ENCODE assay signal across 8 cellular contexts in genomic region chr5:75533716-75534115, GRCh38. TPM values are rescaled to one million over a fixed set of nuclear protein-coding genes. Genes with fewer than 3 reads are reported as not detected.
A peak's percentile ranks its signal among the peaks of the same experiment; 100 is the strongest.
DNase-seq lines count a peak whose midpoint lies in the region; ATAC-seq, FAIRE-seq and TF ChIP-seq lines count a peak whose summit lies in the region.
"Not testable (repeated sequence)": the region's sequence is repeated elsewhere in the genome, so short reads cannot be mapped to it uniquely, and the experiment has no call there.

No MANE protein-coding gene starts in this region.

- not testable (repeated sequence) for H2AFZ ChIP-seq in astrocyte (ENCODE audit: low read depth, low read length)

- H3K36me3 ChIP-seq in RWPE2 (ENCODE audit: low read depth); astrocyte (ENCODE audit: insufficient read depth, low read length): not testable (repeated sequence)

- peaks cover 18% of the 10 kb centered on the region for H3K9me3 Mint-ChIP-seq in astrocyte (ENCODE audit: unreplicated experiment)
- peaks cover 23% of the 10 kb centered on the region for H3K9me3 Mint-ChIP-seq in dendritic cell treated with granulocyte-macrophage colony-stimulating factor and Interleukin-4, amounts not matched to agents 40 ng/mL and 50 ng/mL, for 4 days

- ATAC-seq in RWPE2 (ENCODE audit: low read depth) (peak; percentile 53; the same call in 1 of the 3 replicates), foreskin keratinocyte (peak; percentile 80)

- H3K27ac ChIP-seq in RWPE2 (ENCODE audit: poor library complexity, severe bottlenecking), result peak overlapping the region; percentile 20
- H3K27ac ChIP-seq in astrocyte (ENCODE audit: low read depth, low read length), result peak overlapping the region; percentile 54
- not testable (repeated sequence) for H3K27ac ChIP-seq in foreskin keratinocyte

- peaks cover 26% of the 10 kb centered on the region for H3K4me1 Mint-ChIP-seq in astrocyte (ENCODE audit: low read depth, unreplicated experiment)
- H3K4me1 Mint-ChIP-seq in dendritic cell treated with granulocyte-macrophage colony-stimulating factor and Interleukin-4, amounts not matched to agents 40 ng/mL and 50 ng/mL, for 4 days (ENCODE audit: low read depth), result peaks cover 46% of the 10 kb centered on the region

- DNase-seq in ACHN (peak; percentile 8), EH (ENCODE audit: low read depth) (peak; percentile 83), HS-5 (ENCODE audit: low read depth) (peak; percentile 86), astrocyte (ENCODE audit: low read depth) (peak; percentile 90), foreskin keratinocyte (peak; percentile 85 to 94), non-pigmented ciliary epithelial cell (ENCODE audit: low read depth) (peak; percentile 37)
- DNase-seq in RWPE2 (ENCODE audit: low spot score), result not testable (repeated sequence)

- H3K79me2 ChIP-seq in astrocyte (ENCODE audit: insufficient read depth, low read length), result peaks cover 80% of the 10 kb centered on the region

- TF ChIP-seq CTCF in RWPE2 (IDR thresholded peaks at IDR 0.05; ENCODE audit: poor library complexity, severe bottlenecking); astrocyte (IDR thresholded peaks at IDR 0.05; ENCODE audit: insufficient read depth, low read depth, low read length); foreskin keratinocyte (conservative IDR thresholded peaks at IDR 0.05): not testable (repeated sequence)

- not testable (repeated sequence) for H3K4me1 ChIP-seq in RWPE2 (ENCODE audit: insufficient read depth, poor library complexity, severe bottlenecking); astrocyte (ENCODE audit: insufficient read depth, low read length); foreskin keratinocyte

- peaks cover 24% of the 10 kb centered on the region for H3K36me3 Mint-ChIP-seq in astrocyte (ENCODE audit: low read depth, unreplicated experiment)
- peaks cover 36% of the 10 kb centered on the region for H3K36me3 Mint-ChIP-seq in dendritic cell treated with granulocyte-macrophage colony-stimulating factor and Interleukin-4, amounts not matched to agents 40 ng/mL and 50 ng/mL, for 4 days (ENCODE audit: low read depth)

- H3K27ac Mint-ChIP-seq in astrocyte (ENCODE audit: unreplicated experiment), result peak overlapping the region; percentile 75
- H3K27ac Mint-ChIP-seq in dendritic cell treated with granulocyte-macrophage colony-stimulating factor and Interleukin-4, amounts not matched to agents 40 ng/mL and 50 ng/mL, for 4 days, result peak overlapping the region; percentile 17

- not testable (repeated sequence) for H3K4me3 ChIP-seq in RWPE2 (ENCODE audit: severe bottlenecking); astrocyte (ENCODE audit: insufficient read depth, low read depth, low read length)

- not testable (repeated sequence) for H3K4me3 Mint-ChIP-seq in astrocyte (ENCODE audit: unreplicated experiment); dendritic cell treated with granulocyte-macrophage colony-stimulating factor and Interleukin-4, amounts not matched to agents 40 ng/mL and 50 ng/mL, for 4 days

- in situ Hi-C loops in ACHN (cut with HindIII; ENCODE audit: low pct_ligation_motif_present, low pct_unique_long_range_greater_than_20kb, low sequenced_read_pairs), result not testable (repeated sequence)

- H3K9ac ChIP-seq in astrocyte (ENCODE audit: low read length), result not testable (repeated sequence)

- H3K27me3 ChIP-seq in RWPE2 (ENCODE audit: insufficient read depth, poor library complexity, severe bottlenecking); astrocyte (ENCODE audit: insufficient read depth, low read length); foreskin keratinocyte: not testable (repeated sequence)

- not testable (repeated sequence) for H3K9me3 ChIP-seq in RWPE2 (ENCODE audit: severe bottlenecking); astrocyte (ENCODE audit: insufficient read depth, low read depth, low read length)

- intact Hi-C loops in dendritic cell treated with granulocyte-macrophage colony-stimulating factor and Interleukin-4, amounts not matched to agents 40 ng/mL and 50 ng/mL, for 4 days (cut with micrococcal nuclease), result not testable (repeated sequence)

- H3K27me3 Mint-ChIP-seq in astrocyte (ENCODE audit: low read depth, unreplicated experiment); dendritic cell treated with granulocyte-macrophage colony-stimulating factor and Interleukin-4, amounts not matched to agents 40 ng/mL and 50 ng/mL, for 4 days: not testable (repeated sequence)

- H4K20me1 ChIP-seq in astrocyte (ENCODE audit: insufficient read depth, low read length), result peaks cover 21% of the 10 kb centered on the region

- peak overlapping the region; percentile 27 for H3K4me2 ChIP-seq in astrocyte (ENCODE audit: low read length)

- FAIRE-seq in astrocyte (lab: Jason Lieb, UNC), result not testable (repeated sequence)

RNA-seq across cellular contexts. Expression of gene POLK, which starts 22.0 kb away (rescaled TPM):
- total RNA-seq in astrocyte, result 27.5 and 27.6 TPM in 2 replicates
- 20.1 and 20.8 TPM in 2 replicates for total RNA-seq in foreskin keratinocyte
- 2.3 and 2.9 TPM in 2 replicates for polyA plus RNA-seq in foreskin keratinocyte

RNA-seq across cellular contexts. Expression of gene CERT1, which starts 22.3 kb away (rescaled TPM):
- 29.5 and 29.6 TPM in 2 replicates for total RNA-seq in astrocyte
- 18.3 and 24.7 TPM in 2 replicates for total RNA-seq in foreskin keratinocyte
- polyA plus RNA-seq in foreskin keratinocyte, result 4.5 and 7.4 TPM in 2 replicates
